In the genomic region with DNA sequence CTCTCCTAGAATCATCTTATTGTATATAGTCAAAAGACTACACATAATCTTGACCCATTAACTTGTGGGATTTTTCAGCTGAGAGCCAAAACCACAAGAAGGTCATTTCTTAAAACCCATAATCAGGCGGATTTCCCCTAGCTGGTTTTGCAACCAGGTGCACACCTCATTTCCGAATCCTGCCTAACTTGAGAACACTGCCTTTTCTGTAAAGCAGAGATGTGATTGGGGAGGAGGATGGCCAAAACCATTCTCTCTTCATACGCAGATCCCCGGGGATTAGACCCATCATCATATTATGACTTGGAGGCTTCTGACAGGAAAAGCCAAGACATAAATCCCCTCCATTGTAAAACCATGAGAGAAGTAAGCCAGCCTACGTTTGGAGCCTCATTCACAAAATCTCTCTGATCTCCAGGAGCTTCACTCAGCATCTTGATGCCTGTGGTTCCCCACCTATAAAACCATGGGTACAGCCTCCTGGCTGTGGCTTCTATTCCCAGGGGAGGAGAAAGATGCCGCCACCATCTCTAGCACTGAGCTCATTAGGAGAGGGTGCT, we compare ENCODE assay signal across 10 cellular contexts.
DNase-seq lines count a peak whose midpoint lies in the region; ATAC-seq and TF ChIP-seq lines count a peak whose summit lies in the region.
"Had no signal": no experiment of that assay in that cellular context is flagged by ENCODE, and none has a peak within 500 bp of the region (broad histone marks: within the 10 kb centered on the region; RNA-seq: fewer than 3 reads in every experiment).

No MANE protein-coding gene starts in this region.

- no peak for TF ChIP-seq CTCF in GM10248 (IDR thresholded peaks at IDR 0.05; ENCODE audit: control extremely low read depth, extremely low read depth, low read depth, missing control alignments)

- ATAC-seq in GM19328 (IDR thresholded peaks at IDR 0.05; ENCODE audit: unreplicated experiment) (peak; percentile 84), HG02763 (IDR thresholded peaks at IDR 0.05; ENCODE audit: unreplicated experiment) (peak; percentile 93), HG03520 (IDR thresholded peaks at IDR 0.05; ENCODE audit: unreplicated experiment) (peak; percentile 87), Right ventricle myocardium superior (ENCODE audit: poor library complexity) (no peak)
- ATAC-seq: left ventricle myocardium superior had no signal

- CTCF ChIA-PET in GM10248 (lab: Yijun Ruan, JAX) = interaction anchor here (1.8 kb wide), 1 partner anchor 9 kb away, joined by 5 read pairs; no protein-coding TSS in a partner anchor

- intact Hi-C loops in Right ventricle myocardium superior (cut with DNase I) = no loop called here

- peak; percentile 44 for DNase-seq in GM10248 (ENCODE audit: extremely low spot score)
- no peak for DNase-seq in Right ventricle myocardium superior
- DNase-seq in cortex of kidney (lab: John Stamatoyannopoulos, UW) = no peak
- DNase-seq in kidney tubule cell (ENCODE audit: low spot score) = no peak
- DNase-seq in NCI-H146 (lab: John Stamatoyannopoulos, UW) = no peak
- DNase-seq: central memory CD4-positive, alpha-beta T cell; left ventricle myocardium superior had no signal

- POLR2A ChIA-PET in GM10248 (lab: Yijun Ruan, JAX) = no interaction called here
